In genomic region chr6:3117912-3118352, GRCh38 we compare ENCODE assay signal across 8 cellular contexts. TPM values are rescaled to one million over a fixed set of nuclear protein-coding genes. Genes with fewer than 3 reads are reported as not detected.
A peak's percentile ranks its signal among the peaks of the same experiment; 100 is the strongest.
DNase-seq lines count a peak whose midpoint lies in the region; ATAC-seq and TF ChIP-seq lines count a peak whose summit lies in the region.

No MANE protein-coding gene starts in this region.

- no peaks in the 10 kb centered on the region for H3K79me2 ChIP-seq in OCI-LY3 (ENCODE audit: low read length)

- H3K4me3 Mint-ChIP-seq in progenitor cell of endocrine pancreas (ENCODE audit: low read depth), result peak overlapping the region; percentile 76

- no peaks in the 10 kb centered on the region for H3K36me3 ChIP-seq in OCI-LY3 (replicated peaks; ENCODE audit: low read depth, low read length)

- H3K9me3 ChIP-seq in OCI-LY3 (ENCODE audit: insufficient read depth, low read length), result no peaks in the 10 kb centered on the region

- peaks cover 12% of the 10 kb centered on the region for H3K4me1 ChIP-seq in OCI-LY3 (ENCODE audit: low read length)

- H3K4me3 ChIP-seq in GM08714 (ENCODE audit: low read length) (peak overlapping the region; percentile 85), OCI-LY3 (ENCODE audit: low read length) (peak overlapping the region; percentile 93)

- H3K9me3 Mint-ChIP-seq in progenitor cell of endocrine pancreas (ENCODE audit: low read depth), result no peaks in the 10 kb centered on the region

- H3K27me3 ChIP-seq in OCI-LY3 (ENCODE audit: low read depth, low read length), result no peaks in the 10 kb centered on the region

- H3K27ac ChIP-seq in OCI-LY3 (ENCODE audit: low read length) (peak overlapping the region; percentile 78), epithelial cell of prostate (peak overlapping the region; percentile 88)

- in situ Hi-C loops in KBM-7 (cut with MboI; ENCODE audit: low pct_unique_long_range_greater_than_20kb, low sequenced_read_pairs), result no loop called here

- H3K9ac ChIP-seq in OCI-LY3 (ENCODE audit: low read length), result peak overlapping the region; percentile 78

- H3K4me1 Mint-ChIP-seq in progenitor cell of endocrine pancreas (ENCODE audit: low read depth), result peaks cover 17% of the 10 kb centered on the region

- peaks cover 2% of the 10 kb centered on the region for H3K36me3 Mint-ChIP-seq in progenitor cell of endocrine pancreas (ENCODE audit: insufficient read depth)

- no peak for TF ChIP-seq CTCF in OCI-LY3 (IDR thresholded peaks at IDR 0.05; ENCODE audit: low read depth, low read length)
- TF ChIP-seq CTCF in progenitor cell of endocrine pancreas (IDR thresholded peaks at IDR 0.05; ENCODE audit: unreplicated experiment), result no peak

- no peaks in the 10 kb centered on the region for H4K20me1 ChIP-seq in OCI-LY3 (ENCODE audit: insufficient read depth, low read length)

- peak overlapping the region; percentile 97 for H3K27ac Mint-ChIP-seq in progenitor cell of endocrine pancreas

- H2AFZ ChIP-seq in OCI-LY3 (ENCODE audit: low read depth, low read length), result peak overlapping the region; percentile 78

- peak overlapping the region; percentile 82 for H3K4me2 ChIP-seq in OCI-LY3 (ENCODE audit: low read length)

- DNase-seq in epithelial cell of prostate (ENCODE audit: low read depth, low spot score) (no peak), progenitor cell of endocrine pancreas (ENCODE audit: low spot score, unreplicated experiment) (no peak), KBM-7 (no peak), COLO668 (lab: John Stamatoyannopoulos, UW; ENCODE audit: unreplicated experiment) (no peak), glomerular visceral epithelial cell (ENCODE audit: extremely low spot score) (no peak)

- ATAC-seq in HG02642 (IDR thresholded peaks at IDR 0.05; ENCODE audit: poor library complexity, unreplicated experiment), result no peak

- no peaks in the 10 kb centered on the region for H3K27me3 Mint-ChIP-seq in progenitor cell of endocrine pancreas

RNA-seq across cellular contexts. Expression of gene BPHL, which starts 0.6 kb away (rescaled TPM):
- total RNA-seq in progenitor cell of endocrine pancreas, result 68.4 and 69.7 TPM in 2 replicates

RNA-seq across cellular contexts. Expression of gene TUBB2A, which starts 39.4 kb away (rescaled TPM):
- 31.9 and 37.1 TPM in 2 replicates for total RNA-seq in progenitor cell of endocrine pancreas

RNA-seq across cellular contexts. Expression of gene RIPK1, which starts 49.6 kb away (rescaled TPM):
- 15.1 and 15.5 TPM in 2 replicates for total RNA-seq in progenitor cell of endocrine pancreas
